Comparison of ENCODE assay signal across 8 cellular contexts in the genomic region with DNA sequence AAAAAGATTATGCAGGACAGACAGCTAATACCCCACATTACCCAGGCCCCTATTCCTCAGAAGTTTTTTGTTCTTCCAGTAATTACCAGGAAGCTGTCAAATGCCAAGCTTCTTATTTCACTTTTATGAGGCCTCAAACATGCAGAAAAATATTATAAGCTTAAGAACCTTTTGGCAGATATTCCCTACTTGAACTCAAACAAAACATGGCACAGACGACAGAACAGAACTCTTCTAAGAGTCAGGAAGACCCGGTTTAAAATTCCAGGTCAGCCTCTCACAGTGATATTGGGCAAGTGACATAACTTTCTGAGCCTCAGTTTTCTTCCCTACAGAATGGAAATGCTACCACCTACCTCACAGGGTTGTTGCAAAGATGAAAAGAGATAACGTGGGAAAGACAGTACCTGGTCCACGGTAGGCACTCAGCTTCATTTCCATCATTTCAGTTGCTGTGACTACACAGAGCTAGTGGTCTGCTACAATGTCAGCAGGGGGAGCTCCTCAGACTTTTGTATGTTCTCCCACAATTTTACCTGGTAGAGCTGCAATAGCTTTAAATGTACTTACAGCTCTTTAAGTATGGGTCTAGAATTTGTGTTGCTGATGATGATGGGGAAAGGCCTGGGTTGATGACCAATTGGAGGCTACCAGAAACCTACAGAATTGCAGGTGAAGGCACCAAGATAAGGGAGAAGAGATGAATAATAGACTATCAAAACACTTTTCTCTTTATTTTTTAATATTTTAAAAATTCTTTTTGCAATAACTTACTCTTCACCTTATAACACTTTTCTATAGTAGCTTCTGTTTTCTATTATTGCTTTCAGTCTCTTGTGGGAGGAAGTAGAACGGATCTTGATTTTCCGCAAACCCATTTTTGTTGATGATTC.
DNase-seq lines count a peak whose midpoint lies in the region; ATAC-seq and TF ChIP-seq lines count a peak whose summit lies in the region.

No MANE protein-coding gene starts in this region.

- no peak overlapping the region for H3K27ac ChIP-seq in SU-DHL-6 (ENCODE audit: low read depth, low read length)
- no peak overlapping the region for H3K27ac ChIP-seq in dorsolateral prefrontal cortex

- peaks cover 0 to 2% of the 10 kb centered on the region in 2 donors for H3K36me3 Mint-ChIP-seq in naive B cell

- H3K4me1 Mint-ChIP-seq in naive B cell = peaks cover 17% of the 10 kb centered on the region in 3 donors

- no peak overlapping the region for H3K4me2 ChIP-seq in SU-DHL-6 (ENCODE audit: low read depth, low read length, poor library complexity, severe bottlenecking)

- in situ Hi-C loops in ACHN (cut with HindIII; ENCODE audit: low pct_ligation_motif_present, low pct_unique_long_range_greater_than_20kb, low sequenced_read_pairs) = no loop called here

- no peaks in the 10 kb centered on the region; the same call in 1 of the 2 replicates for H3K79me2 ChIP-seq in SU-DHL-6 (ENCODE audit: insufficient read depth, low read length)

- peak overlapping the region in 2 of 6 donors; percentile 57 to 79 for H3K27ac Mint-ChIP-seq in naive B cell

- no peaks in the 10 kb centered on the region for H3K36me3 ChIP-seq in SU-DHL-6 (ENCODE audit: low read length)

- H4K20me1 ChIP-seq in SU-DHL-6 (ENCODE audit: low read depth, low read length) = no peaks in the 10 kb centered on the region

- TF ChIP-seq CTCF in GM12865 (IDR thresholded peaks at IDR 0.05; ENCODE audit: insufficient read depth, low read depth, low read length, missing control alignments) (peak; percentile 68), SU-DHL-6 (IDR thresholded peaks at IDR 0.05; ENCODE audit: insufficient read depth, low read length, poor library complexity, severe bottlenecking) (peak; percentile 88), dorsolateral prefrontal cortex (IDR thresholded peaks at IDR 0.05 in 54 of 56, conservative IDR thresholded peaks at IDR 0.05 in 2 of 56; ENCODE audit: low read depth in 1 of 56, partially characterized antibody in 56 of 56) (peak in 55 of 56 donors; percentile 14 to 74 (median 56))

- no peaks in the 10 kb centered on the region for H3K9me2 ChIP-seq in SU-DHL-6 (replicated peaks; ENCODE audit: insufficient read depth, low read length)

- no peak overlapping the region for H3K9ac ChIP-seq in SU-DHL-6 (ENCODE audit: low read length)

- no peak overlapping the region for H3K4me3 Mint-ChIP-seq in naive B cell

- peak; percentile 55 for DNase-seq in ACHN
- peak; percentile 74 for DNase-seq in GM12865 (ENCODE audit: low read depth)
- peak; percentile 78 for DNase-seq in NAMALWA (ENCODE audit: low spot score)
- peak in 2 of 10 donors; percentile 42 to 47 for DNase-seq in dorsolateral prefrontal cortex
- peak; percentile 12 for DNase-seq in naive B cell
- no peak for DNase-seq in NCI-H1436 treated with DMSO at 0.1 percent for 48 hours (lab: John Stamatoyannopoulos, UW)

- H3K9me3 Mint-ChIP-seq in naive B cell = no peaks in the 10 kb centered on the region

- H3K27me3 ChIP-seq in SU-DHL-6 (ENCODE audit: low read length) (no peaks in the 10 kb centered on the region), dorsolateral prefrontal cortex (no peaks in the 10 kb centered on the region)

- no peak overlapping the region for H3K4me3 ChIP-seq in GM12865 (ENCODE audit: low read depth, low read length)
- no peak overlapping the region for H3K4me3 ChIP-seq in SU-DHL-6 (ENCODE audit: insufficient read depth, low read length, poor library complexity, severe bottlenecking)
- H3K4me3 ChIP-seq in dorsolateral prefrontal cortex = no peak overlapping the region

- H3K9me3 ChIP-seq in SU-DHL-6 (ENCODE audit: insufficient read depth, low read length) = no peaks in the 10 kb centered on the region

- H2AFZ ChIP-seq in SU-DHL-6 (ENCODE audit: low read depth, low read length, severe bottlenecking) = no peak overlapping the region

- ATAC-seq in naive B cell (ENCODE audit: low read depth in 2 of 2) (peak; percentile 63 to 67), HG02970 (IDR thresholded peaks at IDR 0.05; ENCODE audit: low FRiP score, unreplicated experiment) (no peak)

- H3F3A ChIP-seq in SU-DHL-6 (ENCODE audit: insufficient read depth) = no peaks in the 10 kb centered on the region

- H3K27me3 Mint-ChIP-seq in naive B cell = no peaks in the 10 kb centered on the region

- intact Hi-C loops in dorsolateral prefrontal cortex (cut with DNase I) = loop anchor here in 1 of 2 donors (5.0 kb wide), 1 partner anchor 37 kb away; no protein-coding TSS in a partner anchor
